ENCODE assay signal across 25 cellular contexts in the genomic region with DNA sequence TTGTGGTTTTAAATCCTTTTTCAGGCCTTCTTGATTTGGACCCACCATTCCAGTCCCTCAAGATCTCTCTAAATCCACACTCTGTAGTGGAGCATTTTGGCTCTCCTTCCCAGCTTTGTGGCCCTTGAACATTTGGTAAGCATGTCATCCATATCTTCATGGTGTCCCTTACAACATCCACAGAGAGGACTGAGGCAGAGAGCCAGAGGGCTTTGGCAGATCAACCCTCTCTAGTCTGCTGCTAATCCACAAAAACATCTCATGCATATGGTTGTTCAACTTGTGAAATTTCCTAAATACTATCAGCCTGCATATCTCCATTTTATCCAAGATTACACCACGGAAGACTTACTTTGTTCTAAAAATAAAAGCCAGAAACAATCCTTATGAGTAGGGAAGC.
"Had no signal": no experiment of that assay in that cellular context is flagged by ENCODE, and none has a peak within 500 bp of the region (broad histone marks: within the 10 kb centered on the region; RNA-seq: fewer than 3 reads in every experiment).

No MANE protein-coding gene starts in this region.

- H3K4me2 ChIP-seq: neural progenitor cell had no signal

- H2AFZ ChIP-seq: neural progenitor cell had no signal

- H3K4me3 ChIP-seq: esophagus squamous epithelium, gastrocnemius medialis, left ventricle myocardium inferior, lung, neural progenitor cell, prostate gland, skin epidermis, thoracic aorta, tibial nerve, upper lobe of right lung, uterus had no signal

- H3K36me3 ChIP-seq: esophagus squamous epithelium, gastrocnemius medialis, neural progenitor cell, prostate gland, thoracic aorta, tibial nerve, upper lobe of right lung, uterus had no signal

- H3K9me3 ChIP-seq: esophagus squamous epithelium, gastrocnemius medialis, prostate gland, thoracic aorta, upper lobe of right lung, uterus had no signal

- DNase-seq: cerebellar nuclear complex; cortex of kidney; effector memory CD8-positive, alpha-beta T cell; erythroblast; esophagus squamous epithelium; foreskin fibroblast; gastrocnemius medialis; head of caudate nucleus; kidney; left ventricle myocardium inferior; mesenchymal stem cell; midbrain; naive thymus-derived CD4-positive, alpha-beta T cell; right cardiac atrium; stimulated activated CD4-positive, alpha-beta T cell treated with anti-CD3 and anti-CD28 coated beads, Interleukin-15, amount 100 ng/mL, for 24 hours; stimulated activated CD4-positive, alpha-beta T cell treated with anti-CD3 and anti-CD28 coated beads, Interleukin-2, amount 100 ng/mL, for 48 hours; stimulated activated naive B cell treated with anti-CD40 and anti-IgM and Interleukin-4, amounts not matched to agents 10 μg/mL and 1 μg/mL and 100 μg/mL, for 72 hours; upper lobe of right lung; uterus had no signal

- H3K4me1 ChIP-seq: prostate gland, tibial nerve, upper lobe of right lung, uterus had no signal

- H3K27me3 ChIP-seq: esophagus squamous epithelium, gastrocnemius medialis, neural progenitor cell, tibial nerve, upper lobe of right lung, uterus had no signal

- H3K9ac ChIP-seq: neural progenitor cell had no signal

- ATAC-seq: effector memory CD8-positive, alpha-beta T cell; gastrocnemius medialis; naive thymus-derived CD4-positive, alpha-beta T cell; right cardiac atrium; upper lobe of right lung had no signal

- H3K27ac ChIP-seq: esophagus squamous epithelium, left ventricle myocardium inferior, neural progenitor cell, prostate gland, thoracic aorta, tibial nerve, upper lobe of right lung, uterus had no signal
